In genomic region chr10:89086801-89087513, GRCh38 we compare ENCODE assay signal across 1 cellular context.
TF ChIP-seq lines count a peak whose summit lies in the region.

No MANE protein-coding gene starts in this region.

TF ChIP-seq in K562, 482 proteins besides CTCF, POLR2A, EP300 and RAD21 (continued from another document and continues in another):
- TF ChIP-seq ZBTB26 (CRISPR knock-in tag; IDR thresholded peaks at IDR 0.05) (no peak), TAF15 (IDR thresholded peaks at IDR 0.05; ENCODE audit: low read depth, low read length) (no peak), ZNF224 (CRISPR knock-in tag; IDR thresholded peaks at IDR 0.05) (no peak), MECOM (CRISPR knock-in tag; IDR thresholded peaks at IDR 0.05) (0 out of 2 replicates have a peak, but pooled peaks have one; percentile 50), TEAD4 (IDR thresholded peaks at IDR 0.05; ENCODE audit: low read length) (no peak), TEAD4 (CRISPR knock-in tag; IDR thresholded peaks at IDR 0.05; ENCODE audit: borderline replicate concordance) (no peak), CCAR2 (IDR thresholded peaks at IDR 0.05; ENCODE audit: low read depth, low read length) (no peak), ZNF212 (CRISPR knock-in tag; IDR thresholded peaks at IDR 0.05) (no peak), SRSF9 (IDR thresholded peaks at IDR 0.05; ENCODE audit: borderline replicate concordance, low read depth, low read length) (no peak), PKNOX1 (IDR thresholded peaks at IDR 0.05) (no peak), ESRRA (IDR thresholded peaks at IDR 0.05; ENCODE audit: borderline replicate concordance, low read depth) (peak; percentile 45; the same call in 1 of the 2 replicates), RBBP5 (IDR thresholded peaks at IDR 0.05; ENCODE audit: borderline replicate concordance, insufficient read depth, low read length, poor library complexity, severe bottlenecking) (no peak), JUND (IDR thresholded peaks at IDR 0.05; ENCODE audit: borderline replicate concordance, low read depth, low read length) (peak; percentile 71), JUND (tag; IDR thresholded peaks at IDR 0.05; ENCODE audit: borderline replicate concordance, low read depth, low read length) (peak; percentile 38; the same call in 1 of the 3 replicates), HDAC6 (IDR thresholded peaks at IDR 0.05; ENCODE audit: low read depth, low read length) (no peak), CHD1 (IDR thresholded peaks at IDR 0.05; ENCODE audit: low read length) (no peak), GATAD2B (IDR thresholded peaks at IDR 0.05; ENCODE audit: borderline replicate concordance) (no peak), SMARCA5 (IDR thresholded peaks at IDR 0.05) (no peak), ZNF75A (CRISPR knock-in tag; IDR thresholded peaks at IDR 0.05) (no peak), PHTF2 (CRISPR knock-in tag; IDR thresholded peaks at IDR 0.05) (no peak), XRCC4 (IDR thresholded peaks at IDR 0.05; ENCODE audit: extremely low read depth, insufficient read depth, insufficient read length) (no peak), MCM5 (IDR thresholded peaks at IDR 0.05; ENCODE audit: low read depth) (no peak), ILF3 (IDR thresholded peaks at IDR 0.05; ENCODE audit: borderline replicate concordance) (no peak), HDGF (IDR thresholded peaks at IDR 0.05) (no peak), FOXP4 (CRISPR knock-in tag; IDR thresholded peaks at IDR 0.05; ENCODE audit: borderline replicate concordance) (no peak), ZBTB49 (CRISPR knock-in tag; IDR thresholded peaks at IDR 0.05; ENCODE audit: borderline replicate concordance) (no peak), NR2C2 (CRISPR knock-in tag; IDR thresholded peaks at IDR 0.05) (no peak), NR2C2 (tag; IDR thresholded peaks at IDR 0.05) (peak; percentile 29; the same call in 1 of the 2 replicates), NFATC3 (IDR thresholded peaks at IDR 0.05) (no peak), ZBTB17 (CRISPR knock-in tag; IDR thresholded peaks at IDR 0.05) (no peak), PHB2 (IDR thresholded peaks at IDR 0.05; ENCODE audit: low read depth) (no peak), E2F3 (CRISPR knock-in tag; IDR thresholded peaks at IDR 0.05) (no peak), SMARCE1 (IDR thresholded peaks at IDR 0.05) (no peak), EZH2 (IDR thresholded peaks at IDR 0.05; ENCODE audit: borderline replicate concordance, low read depth, low read length) (no peak), ZNF253 (CRISPR knock-in tag; conservative IDR thresholded peaks at IDR 0.05) (no peak), DLX4 (CRISPR knock-in tag; IDR thresholded peaks at IDR 0.05) (no peak), NR4A1 (CRISPR knock-in tag; IDR thresholded peaks at IDR 0.05) (no peak), NR4A1 (tag; IDR thresholded peaks at IDR 0.05) (peak; percentile 24; the same call in 1 of the 2 replicates), RAD51 (IDR thresholded peaks at IDR 0.05; ENCODE audit: borderline replicate concordance, low read depth) (peak; percentile 50; the same call in 1 of the 2 replicates), ZNF785 (CRISPR knock-in tag; IDR thresholded peaks at IDR 0.05) (no peak), ZNF41 (CRISPR knock-in tag; conservative IDR thresholded peaks at IDR 0.05) (no peak), PPARD (CRISPR knock-in tag; IDR thresholded peaks at IDR 0.05) (no peak), NFIC (IDR thresholded peaks at IDR 0.05) (no peak), CTBP1 (IDR thresholded peaks at IDR 0.05; ENCODE audit: borderline replicate concordance) (peak; percentile 35; the same call in 1 of the 2 replicates), RFX7 (CRISPR knock-in tag; IDR thresholded peaks at IDR 0.05) (no peak), HIVEP1 (CRISPR knock-in tag; IDR thresholded peaks at IDR 0.05) (0 out of 2 replicates have a peak, but pooled peaks have one; percentile 29), SAP30 (IDR thresholded peaks at IDR 0.05; ENCODE audit: borderline replicate concordance, insufficient read depth, low read depth, low read length, poor library complexity, severe bottlenecking) (no peak), ZNF232 (CRISPR knock-in tag; IDR thresholded peaks at IDR 0.05) (no peak), HLTF (IDR thresholded peaks at IDR 0.05) (no peak), MTA3 (IDR thresholded peaks at IDR 0.05; ENCODE audit: borderline replicate concordance) (no peak), GTF2E2 (tag; IDR thresholded peaks at IDR 0.05) (no peak), LARP7 (IDR thresholded peaks at IDR 0.05) (no peak), L3MBTL2 (IDR thresholded peaks at IDR 0.05) (peak; percentile 52; the same call in 1 of the 2 replicates), BCOR (IDR thresholded peaks at IDR 0.05) (no peak), ZNF140 (CRISPR knock-in tag; IDR thresholded peaks at IDR 0.05) (no peak), ELF1 (tag; IDR thresholded peaks at IDR 0.05) (no peak; the same call in 1 of the 2 replicates), TAL1 (IDR thresholded peaks at IDR 0.05) (no peak), CBX5 (IDR thresholded peaks at IDR 0.05; ENCODE audit: borderline replicate concordance, low read depth) (no peak), ZNF764 (CRISPR knock-in tag; IDR thresholded peaks at IDR 0.05; ENCODE audit: low read depth) (no peak), ZNF217 (CRISPR knock-in tag; IDR thresholded peaks at IDR 0.05) (no peak), ZNF134 (CRISPR knock-in tag; conservative IDR thresholded peaks at IDR 0.05) (no peak)
- TF ChIP-seq, protein P1, sequence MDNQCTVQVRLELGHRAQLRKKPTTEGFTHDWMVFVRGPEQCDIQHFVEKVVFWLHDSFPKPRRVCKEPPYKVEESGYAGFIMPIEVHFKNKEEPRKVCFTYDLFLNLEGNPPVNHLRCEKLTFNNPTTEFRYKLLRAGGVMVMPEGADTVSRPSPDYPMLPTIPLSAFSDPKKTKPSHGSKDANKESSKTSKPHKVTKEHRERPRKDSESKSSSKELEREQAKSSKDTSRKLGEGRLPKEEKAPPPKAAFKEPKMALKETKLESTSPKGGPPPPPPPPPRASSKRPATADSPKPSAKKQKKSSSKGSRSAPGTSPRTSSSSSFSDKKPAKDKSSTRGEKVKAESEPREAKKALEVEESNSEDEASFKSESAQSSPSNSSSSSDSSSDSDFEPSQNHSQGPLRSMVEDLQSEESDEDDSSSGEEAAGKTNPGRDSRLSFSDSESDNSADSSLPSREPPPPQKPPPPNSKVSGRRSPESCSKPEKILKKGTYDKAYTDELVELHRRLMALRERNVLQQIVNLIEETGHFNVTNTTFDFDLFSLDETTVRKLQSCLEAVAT (IDR thresholded peaks at IDR 0.05) = no peak
- TF ChIP-seq, protein P2, sequence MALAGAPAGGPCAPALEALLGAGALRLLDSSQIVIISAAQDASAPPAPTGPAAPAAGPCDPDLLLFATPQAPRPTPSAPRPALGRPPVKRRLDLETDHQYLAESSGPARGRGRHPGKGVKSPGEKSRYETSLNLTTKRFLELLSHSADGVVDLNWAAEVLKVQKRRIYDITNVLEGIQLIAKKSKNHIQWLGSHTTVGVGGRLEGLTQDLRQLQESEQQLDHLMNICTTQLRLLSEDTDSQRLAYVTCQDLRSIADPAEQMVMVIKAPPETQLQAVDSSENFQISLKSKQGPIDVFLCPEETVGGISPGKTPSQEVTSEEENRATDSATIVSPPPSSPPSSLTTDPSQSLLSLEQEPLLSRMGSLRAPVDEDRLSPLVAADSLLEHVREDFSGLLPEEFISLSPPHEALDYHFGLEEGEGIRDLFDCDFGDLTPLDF (CRISPR knock-in tag; IDR thresholded peaks at IDR 0.05) = no peak
- TF ChIP-seq, protein P3, sequence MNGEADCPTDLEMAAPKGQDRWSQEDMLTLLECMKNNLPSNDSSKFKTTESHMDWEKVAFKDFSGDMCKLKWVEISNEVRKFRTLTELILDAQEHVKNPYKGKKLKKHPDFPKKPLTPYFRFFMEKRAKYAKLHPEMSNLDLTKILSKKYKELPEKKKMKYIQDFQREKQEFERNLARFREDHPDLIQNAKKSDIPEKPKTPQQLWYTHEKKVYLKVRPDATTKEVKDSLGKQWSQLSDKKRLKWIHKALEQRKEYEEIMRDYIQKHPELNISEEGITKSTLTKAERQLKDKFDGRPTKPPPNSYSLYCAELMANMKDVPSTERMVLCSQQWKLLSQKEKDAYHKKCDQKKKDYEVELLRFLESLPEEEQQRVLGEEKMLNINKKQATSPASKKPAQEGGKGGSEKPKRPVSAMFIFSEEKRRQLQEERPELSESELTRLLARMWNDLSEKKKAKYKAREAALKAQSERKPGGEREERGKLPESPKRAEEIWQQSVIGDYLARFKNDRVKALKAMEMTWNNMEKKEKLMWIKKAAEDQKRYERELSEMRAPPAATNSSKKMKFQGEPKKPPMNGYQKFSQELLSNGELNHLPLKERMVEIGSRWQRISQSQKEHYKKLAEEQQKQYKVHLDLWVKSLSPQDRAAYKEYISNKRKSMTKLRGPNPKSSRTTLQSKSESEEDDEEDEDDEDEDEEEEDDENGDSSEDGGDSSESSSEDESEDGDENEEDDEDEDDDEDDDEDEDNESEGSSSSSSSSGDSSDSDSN (IDR thresholded peaks at IDR 0.05; ENCODE audit: borderline replicate concordance in 1 of 2, low read depth in 2 of 2, low read length in 2 of 2) = no peak
- TF ChIP-seq, protein P4, sequence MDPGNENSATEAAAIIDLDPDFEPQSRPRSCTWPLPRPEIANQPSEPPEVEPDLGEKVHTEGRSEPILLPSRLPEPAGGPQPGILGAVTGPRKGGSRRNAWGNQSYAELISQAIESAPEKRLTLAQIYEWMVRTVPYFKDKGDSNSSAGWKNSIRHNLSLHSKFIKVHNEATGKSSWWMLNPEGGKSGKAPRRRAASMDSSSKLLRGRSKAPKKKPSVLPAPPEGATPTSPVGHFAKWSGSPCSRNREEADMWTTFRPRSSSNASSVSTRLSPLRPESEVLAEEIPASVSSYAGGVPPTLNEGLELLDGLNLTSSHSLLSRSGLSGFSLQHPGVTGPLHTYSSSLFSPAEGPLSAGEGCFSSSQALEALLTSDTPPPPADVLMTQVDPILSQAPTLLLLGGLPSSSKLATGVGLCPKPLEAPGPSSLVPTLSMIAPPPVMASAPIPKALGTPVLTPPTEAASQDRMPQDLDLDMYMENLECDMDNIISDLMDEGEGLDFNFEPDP (CRISPR knock-in tag; IDR thresholded peaks at IDR 0.05) = no peak
- TF ChIP-seq, protein P5, sequence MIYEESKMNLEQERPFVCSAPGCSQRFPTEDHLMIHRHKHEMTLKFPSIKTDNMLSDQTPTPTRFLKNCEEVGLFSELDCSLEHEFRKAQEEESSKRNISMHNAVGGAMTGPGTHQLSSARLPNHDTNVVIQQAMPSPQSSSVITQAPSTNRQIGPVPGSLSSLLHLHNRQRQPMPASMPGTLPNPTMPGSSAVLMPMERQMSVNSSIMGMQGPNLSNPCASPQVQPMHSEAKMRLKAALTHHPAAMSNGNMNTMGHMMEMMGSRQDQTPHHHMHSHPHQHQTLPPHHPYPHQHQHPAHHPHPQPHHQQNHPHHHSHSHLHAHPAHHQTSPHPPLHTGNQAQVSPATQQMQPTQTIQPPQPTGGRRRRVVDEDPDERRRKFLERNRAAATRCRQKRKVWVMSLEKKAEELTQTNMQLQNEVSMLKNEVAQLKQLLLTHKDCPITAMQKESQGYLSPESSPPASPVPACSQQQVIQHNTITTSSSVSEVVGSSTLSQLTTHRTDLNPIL (CRISPR knock-in tag; IDR thresholded peaks at IDR 0.05) = no peak
